ENCODE assay signal across 2 cellular contexts in genomic region chr3:160331127-160331937, GRCh38.
A peak's percentile ranks its signal among the peaks of the same experiment; 100 is the strongest.
TF ChIP-seq lines count a peak whose summit lies in the region.

No MANE protein-coding gene starts in this region.

TF ChIP-seq in A549, 52 proteins besides CTCF, POLR2A, EP300 and RAD21 (continued from another document):
- TF ChIP-seq HES2 (IDR thresholded peaks at IDR 0.05) (0 out of 2 replicates have a peak, but pooled peaks have one; percentile 36), HEYL (CRISPR knock-in tag; IDR thresholded peaks at IDR 0.05) (no peak), FOSL2 (IDR thresholded peaks at IDR 0.05) (peak; percentile 80), FOSL2 (CRISPR knock-in tag; IDR thresholded peaks at IDR 0.05) (no peak; the same call in 1 of the 2 replicates)

TF ChIP-seq in HCT116, 20 proteins besides CTCF, POLR2A, EP300 and RAD21 (continued from another document):
- no peak for TF ChIP-seq REST (IDR thresholded peaks at IDR 0.05; ENCODE audit: low read depth)
- peak; percentile 81 for TF ChIP-seq CEBPB (IDR thresholded peaks at IDR 0.05; ENCODE audit: low read depth)
- no peak for TF ChIP-seq SIN3A (IDR thresholded peaks at IDR 0.05; ENCODE audit: low read depth)
- no peak for TF ChIP-seq EZH2 (IDR thresholded peaks at IDR 0.05)
- TF ChIP-seq ATF3 (IDR thresholded peaks at IDR 0.05), result peak; percentile 62
